In the genomic region with DNA sequence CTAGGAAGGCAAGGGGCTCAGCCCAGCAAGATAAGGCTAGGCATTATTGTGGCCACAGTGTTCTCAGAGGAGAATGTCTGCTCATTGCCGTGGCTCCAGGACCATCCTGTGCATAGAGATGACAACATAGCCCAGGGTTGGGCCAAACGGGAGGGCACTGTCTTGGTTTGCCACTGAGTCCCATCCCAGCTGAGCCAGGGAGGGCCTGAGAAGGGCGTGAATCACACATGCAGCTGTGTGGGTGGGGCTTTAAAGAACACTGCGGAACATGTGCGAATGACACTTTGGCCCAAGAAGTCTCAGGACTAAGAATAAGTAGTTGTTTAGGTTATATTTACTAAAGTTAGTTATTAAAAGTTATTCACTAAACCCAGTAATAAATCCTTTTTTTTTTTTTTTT, we compare ENCODE assay signal across 22 cellular contexts. TPM values are rescaled to one million over a fixed set of nuclear protein-coding genes. Genes with fewer than 3 reads are reported as not detected.
A peak's percentile ranks its signal among the peaks of the same experiment; 100 is the strongest.
DNase-seq lines count a peak whose midpoint lies in the region; ATAC-seq, FAIRE-seq and TF ChIP-seq lines count a peak whose summit lies in the region.
"Had no signal": no experiment of that assay in that cellular context is flagged by ENCODE, and none has a peak within 500 bp of the region (broad histone marks: within the 10 kb centered on the region; RNA-seq: fewer than 3 reads in every experiment).

No MANE protein-coding gene starts in this region.

- H3K4me1 Mint-ChIP-seq in astrocyte (ENCODE audit: low read depth, unreplicated experiment) (peaks cover 8% of the 10 kb centered on the region), immature natural killer cell (peaks cover 9 to 18% of the 10 kb centered on the region in 2 donors), neural crest cell (no peaks in the 10 kb centered on the region)
- H3K4me1 Mint-ChIP-seq in activated T-helper 17 cell treated with anti-CD3 and anti-CD28 coated beads, Interleukin-2, amount 50 U/mL, for 72 hours, result peaks cover 4% of the 10 kb centered on the region
- H3K4me1 Mint-ChIP-seq in activated CD8-positive, alpha-beta T cell treated with anti-CD3 and anti-CD28 coated beads for 36 hours (ENCODE audit: low read depth), result no peaks in the 10 kb centered on the region
- H3K4me1 Mint-ChIP-seq: CD14-positive monocyte, GM23338 had no signal

- H3K36me3 Mint-ChIP-seq in astrocyte (ENCODE audit: low read depth, unreplicated experiment), result peaks cover 5% of the 10 kb centered on the region
- peaks cover 4 to 34% (median 28%) of the 10 kb centered on the region in 3 donors for H3K36me3 Mint-ChIP-seq in immature natural killer cell
- peaks cover 25% of the 10 kb centered on the region for H3K36me3 Mint-ChIP-seq in neural crest cell (ENCODE audit: low read depth)
- peaks cover 88% of the 10 kb centered on the region for H3K36me3 Mint-ChIP-seq in activated T-helper 17 cell treated with anti-CD3 and anti-CD28 coated beads, Interleukin-2, amount 50 U/mL, for 72 hours (ENCODE audit: low read depth)
- H3K36me3 Mint-ChIP-seq in activated CD8-positive, alpha-beta T cell treated with anti-CD3 and anti-CD28 coated beads for 36 hours (ENCODE audit: low read depth), result peaks cover 43% of the 10 kb centered on the region

- H3K27ac Mint-ChIP-seq in astrocyte (ENCODE audit: unreplicated experiment) (peak overlapping the region; percentile 19), immature natural killer cell (peak overlapping the region in 5 of 6 donors; percentile 20 to 82 (median 67)), neural crest cell (ENCODE audit: unreplicated experiment) (peak overlapping the region; percentile 93)
- no peak overlapping the region for H3K27ac Mint-ChIP-seq in activated T-helper 17 cell treated with anti-CD3 and anti-CD28 coated beads, Interleukin-2, amount 50 U/mL, for 72 hours
- H3K27ac Mint-ChIP-seq in activated CD8-positive, alpha-beta T cell treated with anti-CD3 and anti-CD28 coated beads for 36 hours, result no peak overlapping the region
- H3K27ac Mint-ChIP-seq: CD14-positive monocyte, GM23338 had no signal

- no peaks in the 10 kb centered on the region for H3K4me1 ChIP-seq in astrocyte (ENCODE audit: insufficient read depth, low read length)
- H3K4me1 ChIP-seq in mesenchymal stem cell (ENCODE audit: control insufficient read depth, insufficient read depth, low read depth, low read length), result peaks cover 6% of the 10 kb centered on the region
- H3K4me1 ChIP-seq: SJCRH30 had no signal

- H3K79me2 ChIP-seq in astrocyte (ENCODE audit: insufficient read depth, low read length), result no peaks in the 10 kb centered on the region

- no peak for ATAC-seq in activated T-helper 17 cell treated with anti-CD3 and anti-CD28 coated beads, Interleukin-2, amount 50 U/mL, for 72 hours (replicated peaks)
- ATAC-seq in activated CD8-positive, alpha-beta T cell treated with anti-CD3 and anti-CD28 coated beads for 36 hours, result no peak
- ATAC-seq: GM23338, Panc1 had no signal

- H3K27me3 Mint-ChIP-seq in astrocyte (ENCODE audit: low read depth, unreplicated experiment) (no peaks in the 10 kb centered on the region), immature natural killer cell (ENCODE audit: low read depth in 3 of 3) (peaks cover 0 to 1% (median 0%) of the 10 kb centered on the region in 3 donors), neural crest cell (ENCODE audit: low read depth) (no peaks in the 10 kb centered on the region)
- H3K27me3 Mint-ChIP-seq in activated T-helper 17 cell treated with anti-CD3 and anti-CD28 coated beads, Interleukin-2, amount 50 U/mL, for 72 hours, result no peaks in the 10 kb centered on the region
- no peaks in the 10 kb centered on the region for H3K27me3 Mint-ChIP-seq in activated CD8-positive, alpha-beta T cell treated with anti-CD3 and anti-CD28 coated beads for 36 hours

- H2BK5ac ChIP-seq in mesenchymal stem cell (ENCODE audit: low read depth, low read length, poor library complexity, severe bottlenecking), result no peak overlapping the region

- no peak overlapping the region for H2AK5ac ChIP-seq in mesenchymal stem cell (ENCODE audit: low read length, severe bottlenecking)

- H2BK12ac ChIP-seq in mesenchymal stem cell (ENCODE audit: low read length in 2 of 2), result no peak overlapping the region

- H3K9ac ChIP-seq in astrocyte (ENCODE audit: low read length) (no peak overlapping the region), mesenchymal stem cell (ENCODE audit: low read length) (no peak overlapping the region)

- peaks cover 4% of the 10 kb centered on the region for H3K79me1 ChIP-seq in mesenchymal stem cell (replicated peaks; ENCODE audit: low read length, poor library complexity, severe bottlenecking)

- H3K4me3 ChIP-seq in astrocyte (ENCODE audit: insufficient read depth, low read depth, low read length) (no peak overlapping the region), mesenchymal stem cell (ENCODE audit: insufficient read depth in 1 of 2, low read depth in 1 of 2, low read length in 2 of 2) (no peak overlapping the region)
- H3K4me3 ChIP-seq: GM23338, HAP-1, SJCRH30 had no signal

- H3K18ac ChIP-seq in mesenchymal stem cell (ENCODE audit: low read depth in 1 of 2, low read length in 2 of 2), result no peak overlapping the region

- no peak overlapping the region for H3K4ac ChIP-seq in mesenchymal stem cell (ENCODE audit: low read depth in 1 of 2, low read length in 2 of 2)

- H3K36me3 ChIP-seq in astrocyte (ENCODE audit: insufficient read depth, low read length) (peaks cover 10% of the 10 kb centered on the region), mesenchymal stem cell (ENCODE audit: control insufficient read depth in 1 of 2, insufficient read depth in 2 of 2, low read depth in 1 of 2, low read length in 2 of 2) (peaks cover 16 to 28% of the 10 kb centered on the region in 2 experiments)

- H3K14ac ChIP-seq in mesenchymal stem cell (ENCODE audit: low read length in 2 of 2), result no peak overlapping the region

- DNase-seq in astrocyte (ENCODE audit: low read depth), result no peak
- peak; percentile 29 to 42 (median 38) for DNase-seq in immature natural killer cell
- no peak for DNase-seq in neural crest cell (ENCODE audit: low read depth, low spot score)
- DNase-seq in mesenchymal stem cell, result no peak
- no peak for DNase-seq in HTR-8/SVneo (ENCODE audit: insufficient read length, low spot score)
- no peak for DNase-seq in activated CD8-positive, alpha-beta T cell treated with anti-CD3 and anti-CD28 coated beads for 36 hours
- DNase-seq: 8988T, KG1, NCI-H1092 treated with DMSO at 0.1 percent for 48 hours, NCI-H1436 treated with DMSO at 0.1 percent for 48 hours, NCI-H2029, NCI-H345, NCI-H524, NCI-H82, SJCRH30 had no signal

- intact Hi-C loops in activated CD8-positive, alpha-beta T cell treated with anti-CD3 and anti-CD28 coated beads for 36 hours (cut with micrococcal nuclease), result no loop called here

- H3K9me3 ChIP-seq in astrocyte (ENCODE audit: insufficient read depth, low read depth, low read length), result no peaks in the 10 kb centered on the region
- no peaks in the 10 kb centered on the region for H3K9me3 ChIP-seq in mesenchymal stem cell (ENCODE audit: control insufficient read depth, low read length)
- H3K9me3 ChIP-seq: HAP-1, SJCRH30 had no signal

- no peak overlapping the region for H2AFZ ChIP-seq in astrocyte (ENCODE audit: low read depth, low read length)
- H2AFZ ChIP-seq in mesenchymal stem cell (ENCODE audit: low read depth, low read length), result no peak overlapping the region
- H2AFZ ChIP-seq: GM23338 had no signal

- no peak overlapping the region for H2BK120ac ChIP-seq in mesenchymal stem cell (ENCODE audit: low read depth, low read length)

- no peak overlapping the region for H3K23ac ChIP-seq in mesenchymal stem cell (ENCODE audit: low read length in 2 of 2)

- H3K27ac ChIP-seq in C4-2B (peak overlapping the region; percentile 71; the same call in 1 of the 2 replicates), astrocyte (ENCODE audit: low read depth, low read length) (no peak overlapping the region), mesenchymal stem cell (ENCODE audit: low read length, poor library complexity, severe bottlenecking) (no peak overlapping the region)
- H3K27ac ChIP-seq: HL-60, SJCRH30 had no signal

- H3K4me3 Mint-ChIP-seq in astrocyte (ENCODE audit: unreplicated experiment), result no peak overlapping the region
- H3K4me3 Mint-ChIP-seq in immature natural killer cell, result peak overlapping the region; percentile 47 to 77 (median 71)
- no peak overlapping the region for H3K4me3 Mint-ChIP-seq in neural crest cell
- no peak overlapping the region for H3K4me3 Mint-ChIP-seq in activated T-helper 17 cell treated with anti-CD3 and anti-CD28 coated beads, Interleukin-2, amount 50 U/mL, for 72 hours
- H3K4me3 Mint-ChIP-seq in activated CD8-positive, alpha-beta T cell treated with anti-CD3 and anti-CD28 coated beads for 36 hours, result no peak overlapping the region
- H3K4me3 Mint-ChIP-seq: CD14-positive monocyte, GM23338 had no signal

- H3K27me3 ChIP-seq in astrocyte (ENCODE audit: insufficient read depth, low read length) (no peaks in the 10 kb centered on the region), mesenchymal stem cell (ENCODE audit: control insufficient read depth in 1 of 2, insufficient read depth in 1 of 2, low read length in 2 of 2) (no peaks in the 10 kb centered on the region)
- H3K27me3 ChIP-seq: SJCRH30 had no signal

- no peaks in the 10 kb centered on the region for H4K20me1 ChIP-seq in astrocyte (ENCODE audit: insufficient read depth, low read length)

- H2BK15ac ChIP-seq in mesenchymal stem cell (ENCODE audit: low read depth, poor library complexity, severe bottlenecking), result no peak overlapping the region

- no peak for FAIRE-seq in astrocyte (lab: Jason Lieb, UNC)
- FAIRE-seq in HTR-8/SVneo (lab: Jason Lieb, UNC), result no peak

- H3K9me3 Mint-ChIP-seq in astrocyte (ENCODE audit: unreplicated experiment) (no peaks in the 10 kb centered on the region), immature natural killer cell (no peaks in the 10 kb centered on the region), neural crest cell (no peaks in the 10 kb centered on the region)
- no peaks in the 10 kb centered on the region for H3K9me3 Mint-ChIP-seq in activated T-helper 17 cell treated with anti-CD3 and anti-CD28 coated beads, Interleukin-2, amount 50 U/mL, for 72 hours
- no peaks in the 10 kb centered on the region for H3K9me3 Mint-ChIP-seq in activated CD8-positive, alpha-beta T cell treated with anti-CD3 and anti-CD28 coated beads for 36 hours
- H3K9me3 Mint-ChIP-seq: CD14-positive monocyte, GM23338 had no signal

- no peak overlapping the region for H4K8ac ChIP-seq in mesenchymal stem cell (ENCODE audit: low read length)

- 90% methylated on average over 3 of the region's 5 CpGs for WGBS in mesenchymal stem cell

- H3K4me2 ChIP-seq in astrocyte (ENCODE audit: low read length) (no peak overlapping the region), mesenchymal stem cell (ENCODE audit: low read length, poor library complexity, severe bottlenecking) (no peak overlapping the region)
- H3K4me2 ChIP-seq: GM23338 had no signal

- POLR2A ChIA-PET in activated CD8-positive, alpha-beta T cell treated with anti-CD3 and anti-CD28 coated beads for 36 hours (lab: Charles Lee), result no interaction called here

- TF ChIP-seq CTCF in C4-2B (conservative IDR thresholded peaks at IDR 0.05), result no peak
- no peak for TF ChIP-seq CTCF in astrocyte (IDR thresholded peaks at IDR 0.05; ENCODE audit: insufficient read depth, low read depth, low read length)
- TF ChIP-seq CTCF in neural crest cell (conservative IDR thresholded peaks at IDR 0.05), result no peak
- no peak for TF ChIP-seq CTCF in activated CD8-positive, alpha-beta T cell treated with anti-CD3 and anti-CD28 coated beads for 36 hours (IDR thresholded peaks at IDR 0.05)

- CTCF ChIA-PET in activated CD8-positive, alpha-beta T cell treated with anti-CD3 and anti-CD28 coated beads for 36 hours (lab: Charles Lee), result no interaction called here

- H4K91ac ChIP-seq in mesenchymal stem cell (ENCODE audit: low read length), result no peak overlapping the region

RNA-seq across cellular contexts. Expression of a gene that starts 18.5 kb away (rescaled TPM):
- total RNA-seq in astrocyte (2.8 and 3.0 TPM in 2 replicates), neural crest cell (30.3 and 32.3 TPM in 2 replicates)
- polyA plus RNA-seq in immature natural killer cell, result 1 to 10 TPM; 2.4 to 8.4 (median 3.0) TPM
- total RNA-seq in activated T-helper 17 cell treated with anti-CD3 and anti-CD28 coated beads, Interleukin-2, amount 50 U/mL, for 72 hours, result 10 to 100 TPM; 23.3 to 30.3 TPM
- polyA plus RNA-seq in mesenchymal stem cell (2013, experiment 1 of 2), result 2.4 TPM
- 2.4 TPM for polyA plus RNA-seq in mesenchymal stem cell (2013, experiment 2 of 2)
- total RNA-seq in activated CD8-positive, alpha-beta T cell treated with anti-CD3 and anti-CD28 coated beads for 36 hours, result 10 to 100 TPM; 30.9 to 34.7 TPM
- polyA plus RNA-seq: CD14-positive monocyte had no signal

Comparison
In these comparisons a context has a peak if more than half of its experiments do, and no peak if none do; other contexts are left out.
1. DNase-seq: peak in immature natural killer cell (3 of 3); none in astrocyte (single experiment), neural crest cell (single experiment), mesenchymal stem cell (single experiment), HTR-8/SVneo (single experiment) and activated CD8-positive, alpha-beta T cell treated with anti-CD3 and anti-CD28 coated beads for 36 hours (single experiment).
2. H3K27ac Mint-ChIP-seq: peak in astrocyte (single experiment), immature natural killer cell (5 of 6) and neural crest cell (single experiment); none in activated T-helper 17 cell treated with anti-CD3 and anti-CD28 coated beads, Interleukin-2, amount 50 U/mL, for 72 hours (single experiment) and activated CD8-positive, alpha-beta T cell treated with anti-CD3 and anti-CD28 coated beads for 36 hours (single experiment).
3. H3K4me3 Mint-ChIP-seq: peak in immature natural killer cell (5 of 5); none in astrocyte (single experiment), neural crest cell (single experiment), activated T-helper 17 cell treated with anti-CD3 and anti-CD28 coated beads, Interleukin-2, amount 50 U/mL, for 72 hours (single experiment) and activated CD8-positive, alpha-beta T cell treated with anti-CD3 and anti-CD28 coated beads for 36 hours (single experiment).